ENCODE assay signal across 1 cellular context in genomic region chr5:116574682-116575634, GRCh38.
TF ChIP-seq lines count a peak whose summit lies in the region.

TSS of gene SEMA6A (minus strand) at chr5:116574823. CDS start at chr5:116504944, 69,879 bp downstream.

TF ChIP-seq in HEK293, 187 proteins besides CTCF, POLR2A, EP300 and RAD21 (continued from another document and continues in another):
- TF ChIP-seq OSR2 (tag by site-specific recombination; IDR thresholded peaks at IDR 0.05), result peak; percentile 60
- TF ChIP-seq ZNF211 (tag by site-specific recombination; IDR thresholded peaks at IDR 0.05; ENCODE audit: low read depth), result no peak
- no peak for TF ChIP-seq SETDB1 (IDR thresholded peaks at IDR 0.05; ENCODE audit: insufficient read length, low read length)
- TF ChIP-seq ZBTB1 (tag by site-specific recombination; IDR thresholded peaks at IDR 0.05), result peak; percentile 89; the same call in 1 of the 2 replicates
- TF ChIP-seq ZNF140 (tag by site-specific recombination; IDR thresholded peaks at IDR 0.05), result no peak
- TF ChIP-seq GLI4 (tag by site-specific recombination; IDR thresholded peaks at IDR 0.05), result peak; percentile 83; the same call in 1 of the 2 replicates
- TF ChIP-seq, protein P1, sequence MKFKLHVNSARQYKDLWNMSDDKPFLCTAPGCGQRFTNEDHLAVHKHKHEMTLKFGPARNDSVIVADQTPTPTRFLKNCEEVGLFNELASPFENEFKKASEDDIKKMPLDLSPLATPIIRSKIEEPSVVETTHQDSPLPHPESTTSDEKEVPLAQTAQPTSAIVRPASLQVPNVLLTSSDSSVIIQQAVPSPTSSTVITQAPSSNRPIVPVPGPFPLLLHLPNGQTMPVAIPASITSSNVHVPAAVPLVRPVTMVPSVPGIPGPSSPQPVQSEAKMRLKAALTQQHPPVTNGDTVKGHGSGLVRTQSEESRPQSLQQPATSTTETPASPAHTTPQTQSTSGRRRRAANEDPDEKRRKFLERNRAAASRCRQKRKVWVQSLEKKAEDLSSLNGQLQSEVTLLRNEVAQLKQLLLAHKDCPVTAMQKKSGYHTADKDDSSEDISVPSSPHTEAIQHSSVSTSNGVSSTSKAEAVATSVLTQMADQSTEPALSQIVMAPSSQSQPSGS (tag by site-specific recombination; IDR thresholded peaks at IDR 0.05; ENCODE audit: low read depth), result peak; percentile 64; the same call in 1 of the 2 replicates
- peak; percentile 88; the same call in 1 of the 2 replicates for TF ChIP-seq TRIM28 (IDR thresholded peaks at IDR 0.05; ENCODE audit: borderline replicate concordance, low read length)
- peak; percentile 97; the same call in 1 of the 2 replicates for TF ChIP-seq ZNF391 (tag by site-specific recombination; IDR thresholded peaks at IDR 0.05; ENCODE audit: borderline replicate concordance, low read depth)
- TF ChIP-seq ZNF777 (tag by site-specific recombination; IDR thresholded peaks at IDR 0.05; ENCODE audit: borderline replicate concordance), result peak; percentile 9; the same call in 1 of the 2 replicates
- peak; percentile 99 for TF ChIP-seq ZNF501 (tag by site-specific recombination; IDR thresholded peaks at IDR 0.05)
- TF ChIP-seq ZNF433 (tag by site-specific recombination; IDR thresholded peaks at IDR 0.05; ENCODE audit: low read depth), result no peak
- peak; percentile 80; the same call in 1 of the 2 replicates for TF ChIP-seq REPIN1 (tag by site-specific recombination; IDR thresholded peaks at IDR 0.05; ENCODE audit: low read depth)
- TF ChIP-seq ZNF747 (tag by site-specific recombination; IDR thresholded peaks at IDR 0.05), result no peak
- TF ChIP-seq ZNF311 (tag by site-specific recombination; IDR thresholded peaks at IDR 0.05; ENCODE audit: borderline replicate concordance), result no peak
- no peak for TF ChIP-seq ZNF274 (IDR thresholded peaks at IDR 0.05; ENCODE audit: low read length)
- no peak for TF ChIP-seq ZNF274 (tag by site-specific recombination; IDR thresholded peaks at IDR 0.05; ENCODE audit: borderline replicate concordance)
- TF ChIP-seq ZEB2 (tag by site-specific recombination; IDR thresholded peaks at IDR 0.05), result peak; percentile 99
- no peak for TF ChIP-seq ZNF132 (tag by site-specific recombination; IDR thresholded peaks at IDR 0.05; ENCODE audit: borderline replicate concordance)
- TF ChIP-seq, protein P2, sequence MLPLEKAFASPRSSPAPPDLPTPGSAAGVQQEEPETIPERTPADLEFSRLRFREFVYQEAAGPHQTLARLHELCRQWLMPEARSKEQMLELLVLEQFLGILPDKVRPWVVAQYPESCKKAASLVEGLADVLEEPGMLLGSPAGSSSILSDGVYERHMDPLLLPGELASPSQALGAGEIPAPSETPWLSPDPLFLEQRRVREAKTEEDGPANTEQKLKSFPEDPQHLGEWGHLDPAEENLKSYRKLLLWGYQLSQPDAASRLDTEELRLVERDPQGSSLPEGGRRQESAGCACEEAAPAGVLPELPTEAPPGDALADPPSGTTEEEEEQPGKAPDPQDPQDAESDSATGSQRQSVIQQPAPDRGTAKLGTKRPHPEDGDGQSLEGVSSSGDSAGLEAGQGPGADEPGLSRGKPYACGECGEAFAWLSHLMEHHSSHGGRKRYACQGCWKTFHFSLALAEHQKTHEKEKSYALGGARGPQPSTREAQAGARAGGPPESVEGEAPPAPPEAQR (tag by site-specific recombination; IDR thresholded peaks at IDR 0.05), result 0 out of 2 replicates have a peak, but pooled peaks have one; percentile 70
- no peak for TF ChIP-seq ZNF202 (tag by site-specific recombination; IDR thresholded peaks at IDR 0.05; ENCODE audit: borderline replicate concordance)
- TF ChIP-seq, protein P3, sequence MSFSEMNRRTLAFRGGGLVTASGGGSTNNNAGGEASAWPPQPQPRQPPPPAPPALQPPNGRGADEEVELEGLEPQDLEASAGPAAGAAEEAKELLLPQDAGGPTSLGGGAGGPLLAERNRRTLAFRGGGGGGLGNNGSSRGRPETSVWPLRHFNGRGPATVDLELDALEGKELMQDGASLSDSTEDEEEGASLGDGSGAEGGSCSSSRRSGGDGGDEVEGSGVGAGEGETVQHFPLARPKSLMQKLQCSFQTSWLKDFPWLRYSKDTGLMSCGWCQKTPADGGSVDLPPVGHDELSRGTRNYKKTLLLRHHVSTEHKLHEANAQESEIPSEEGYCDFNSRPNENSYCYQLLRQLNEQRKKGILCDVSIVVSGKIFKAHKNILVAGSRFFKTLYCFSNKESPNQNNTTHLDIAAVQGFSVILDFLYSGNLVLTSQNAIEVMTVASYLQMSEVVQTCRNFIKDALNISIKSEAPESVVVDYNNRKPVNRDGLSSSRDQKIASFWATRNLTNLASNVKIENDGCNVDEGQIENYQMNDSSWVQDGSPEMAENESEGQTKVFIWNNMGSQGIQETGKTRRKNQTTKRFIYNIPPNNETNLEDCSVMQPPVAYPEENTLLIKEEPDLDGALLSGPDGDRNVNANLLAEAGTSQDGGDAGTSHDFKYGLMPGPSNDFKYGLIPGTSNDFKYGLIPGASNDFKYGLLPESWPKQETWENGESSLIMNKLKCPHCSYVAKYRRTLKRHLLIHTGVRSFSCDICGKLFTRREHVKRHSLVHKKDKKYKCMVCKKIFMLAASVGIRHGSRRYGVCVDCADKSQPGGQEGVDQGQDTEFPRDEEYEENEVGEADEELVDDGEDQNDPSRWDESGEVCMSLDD (tag by site-specific recombination; IDR thresholded peaks at IDR 0.05), result peak; percentile 79
- no peak for TF ChIP-seq ZNF707 (tag by site-specific recombination; IDR thresholded peaks at IDR 0.05)
- TF ChIP-seq ZNF626 (tag by site-specific recombination; IDR thresholded peaks at IDR 0.05), result no peak; the same call in 1 of the 2 replicates
- no peak for TF ChIP-seq ZNF426 (tag by site-specific recombination; IDR thresholded peaks at IDR 0.05)
- TF ChIP-seq SP7 (tag by site-specific recombination; IDR thresholded peaks at IDR 0.05), result peak; percentile 97
- TF ChIP-seq ZNF544 (tag by site-specific recombination; IDR thresholded peaks at IDR 0.05), result no peak
- peak; percentile 100 for TF ChIP-seq ZNF362 (tag by site-specific recombination; IDR thresholded peaks at IDR 0.05)
- no peak for TF ChIP-seq ZNF37A (tag by site-specific recombination; IDR thresholded peaks at IDR 0.05)
- peak; percentile 41; the same call in 1 of the 2 replicates for TF ChIP-seq ZBTB48 (tag by site-specific recombination; IDR thresholded peaks at IDR 0.05)
- TF ChIP-seq GLI2 (tag by site-specific recombination; IDR thresholded peaks at IDR 0.05; ENCODE audit: borderline replicate concordance, low read depth), result no peak
- peak; percentile 83 for TF ChIP-seq ZBTB8A (tag by site-specific recombination; IDR thresholded peaks at IDR 0.05)
- peak; percentile 98 for TF ChIP-seq ZNF324 (tag by site-specific recombination; IDR thresholded peaks at IDR 0.05)
- no peak for TF ChIP-seq MEIS1 (CRISPR knock-in tag; IDR thresholded peaks at IDR 0.05; ENCODE audit: borderline replicate concordance)
- peak; percentile 81 for TF ChIP-seq ZNF366 (tag by site-specific recombination; conservative IDR thresholded peaks at IDR 0.05)
- no peak for TF ChIP-seq ZNF530 (tag by site-specific recombination; IDR thresholded peaks at IDR 0.05; ENCODE audit: low read depth)
- TF ChIP-seq ZNF561 (tag by site-specific recombination; IDR thresholded peaks at IDR 0.05; ENCODE audit: borderline replicate concordance), result peak; percentile 96
- peak; percentile 59 for TF ChIP-seq OVOL3 (tag by site-specific recombination; IDR thresholded peaks at IDR 0.05)
- TF ChIP-seq ZNF19 (tag by site-specific recombination; IDR thresholded peaks at IDR 0.05; ENCODE audit: low read depth), result no peak
- TF ChIP-seq, protein P4, sequence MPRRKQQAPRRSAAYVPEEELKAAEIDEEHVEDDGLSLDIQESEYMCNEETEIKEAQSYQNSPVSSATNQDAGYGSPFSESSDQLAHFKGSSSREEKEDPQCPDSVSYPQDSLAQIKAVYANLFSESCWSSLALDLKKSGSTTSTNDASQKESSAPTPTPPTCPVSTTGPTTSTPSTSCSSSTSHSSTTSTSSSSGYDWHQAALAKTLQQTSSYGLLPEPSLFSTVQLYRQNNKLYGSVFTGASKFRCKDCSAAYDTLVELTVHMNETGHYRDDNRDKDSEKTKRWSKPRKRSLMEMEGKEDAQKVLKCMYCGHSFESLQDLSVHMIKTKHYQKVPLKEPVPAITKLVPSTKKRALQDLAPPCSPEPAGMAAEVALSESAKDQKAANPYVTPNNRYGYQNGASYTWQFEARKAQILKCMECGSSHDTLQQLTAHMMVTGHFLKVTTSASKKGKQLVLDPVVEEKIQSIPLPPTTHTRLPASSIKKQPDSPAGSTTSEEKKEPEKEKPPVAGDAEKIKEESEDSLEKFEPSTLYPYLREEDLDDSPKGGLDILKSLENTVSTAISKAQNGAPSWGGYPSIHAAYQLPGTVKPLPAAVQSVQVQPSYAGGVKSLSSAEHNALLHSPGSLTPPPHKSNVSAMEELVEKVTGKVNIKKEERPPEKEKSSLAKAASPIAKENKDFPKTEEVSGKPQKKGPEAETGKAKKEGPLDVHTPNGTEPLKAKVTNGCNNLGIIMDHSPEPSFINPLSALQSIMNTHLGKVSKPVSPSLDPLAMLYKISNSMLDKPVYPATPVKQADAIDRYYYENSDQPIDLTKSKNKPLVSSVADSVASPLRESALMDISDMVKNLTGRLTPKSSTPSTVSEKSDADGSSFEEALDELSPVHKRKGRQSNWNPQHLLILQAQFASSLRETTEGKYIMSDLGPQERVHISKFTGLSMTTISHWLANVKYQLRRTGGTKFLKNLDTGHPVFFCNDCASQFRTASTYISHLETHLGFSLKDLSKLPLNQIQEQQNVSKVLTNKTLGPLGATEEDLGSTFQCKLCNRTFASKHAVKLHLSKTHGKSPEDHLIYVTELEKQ (tag by site-specific recombination; IDR thresholded peaks at IDR 0.05; ENCODE audit: borderline replicate concordance), result peak; percentile 82; the same call in 1 of the 2 replicates
- no peak for TF ChIP-seq ZNF677 (tag by site-specific recombination; IDR thresholded peaks at IDR 0.05)
- peak; percentile 86 for TF ChIP-seq PRDM1 (tag by site-specific recombination; IDR thresholded peaks at IDR 0.05)
- peak; percentile 31; the same call in 1 of the 2 replicates for TF ChIP-seq YY2 (tag by site-specific recombination; IDR thresholded peaks at IDR 0.05)
- TF ChIP-seq ZNF610 (tag by site-specific recombination; IDR thresholded peaks at IDR 0.05; ENCODE audit: borderline replicate concordance), result peak; percentile 100
- no peak for TF ChIP-seq ZNF114 (tag by site-specific recombination; IDR thresholded peaks at IDR 0.05)
- no peak for TF ChIP-seq ZNF133 (tag by site-specific recombination; IDR thresholded peaks at IDR 0.05)
- TF ChIP-seq ZBTB7A (tag by site-specific recombination; IDR thresholded peaks at IDR 0.05; ENCODE audit: low read depth), result peak; percentile 89
- TF ChIP-seq ZNF302 (tag by site-specific recombination; IDR thresholded peaks at IDR 0.05; ENCODE audit: low read depth), result no peak
- peak; percentile 95 for TF ChIP-seq ZNF2 (tag by site-specific recombination; IDR thresholded peaks at IDR 0.05)
- no peak for TF ChIP-seq ZNF473 (tag by site-specific recombination; IDR thresholded peaks at IDR 0.05)
- TF ChIP-seq, protein P5, sequence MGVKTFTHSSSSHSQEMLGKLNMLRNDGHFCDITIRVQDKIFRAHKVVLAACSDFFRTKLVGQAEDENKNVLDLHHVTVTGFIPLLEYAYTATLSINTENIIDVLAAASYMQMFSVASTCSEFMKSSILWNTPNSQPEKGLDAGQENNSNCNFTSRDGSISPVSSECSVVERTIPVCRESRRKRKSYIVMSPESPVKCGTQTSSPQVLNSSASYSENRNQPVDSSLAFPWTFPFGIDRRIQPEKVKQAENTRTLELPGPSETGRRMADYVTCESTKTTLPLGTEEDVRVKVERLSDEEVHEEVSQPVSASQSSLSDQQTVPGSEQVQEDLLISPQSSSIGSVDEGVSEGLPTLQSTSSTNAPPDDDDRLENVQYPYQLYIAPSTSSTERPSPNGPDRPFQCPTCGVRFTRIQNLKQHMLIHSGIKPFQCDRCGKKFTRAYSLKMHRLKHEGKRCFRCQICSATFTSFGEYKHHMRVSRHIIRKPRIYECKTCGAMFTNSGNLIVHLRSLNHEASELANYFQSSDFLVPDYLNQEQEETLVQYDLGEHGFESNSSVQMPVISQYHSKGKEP (tag by site-specific recombination; IDR thresholded peaks at IDR 0.05), result peak; percentile 81
- TF ChIP-seq ZNF221 (tag by site-specific recombination; IDR thresholded peaks at IDR 0.05; ENCODE audit: borderline replicate concordance), result no peak
- no peak for TF ChIP-seq ZNF670 (tag by site-specific recombination; IDR thresholded peaks at IDR 0.05; ENCODE audit: low read depth)
- no peak for TF ChIP-seq ZBTB49 (tag by site-specific recombination; IDR thresholded peaks at IDR 0.05; ENCODE audit: low read depth)
